In genomic region chr1:40039245-40039756, GRCh38 we compare ENCODE assay signal across 8 cellular contexts. TPM values are rescaled to one million over a fixed set of nuclear protein-coding genes. Genes with fewer than 3 reads are reported as not detected.
A peak's percentile ranks its signal among the peaks of the same experiment; 100 is the strongest.
DNase-seq lines count a peak whose midpoint lies in the region; ATAC-seq and TF ChIP-seq lines count a peak whose summit lies in the region.

No MANE protein-coding gene starts in this region.

- intact Hi-C loops in OCI-LY7 (cut with micrococcal nuclease; ENCODE audit: unreplicated experiment) = loop anchor here (2.0 kb wide), 1 partner anchor 42 kb away; no protein-coding TSS in a partner anchor
- intact Hi-C loops in vagina (cut with DNase I) = no loop called here

- H3K36me3 ChIP-seq in OCI-LY7 (ENCODE audit: insufficient read depth, low read length) (peaks cover 25% of the 10 kb centered on the region), vagina (no peaks in the 10 kb centered on the region)

- POLR2A ChIA-PET in OCI-LY7 (lab: Charles Lee) = interaction anchor here (0.6 to 3.9 kb wide), 8 partner anchors 11 to 1050 kb away, joined by 3 to 54 read pairs (median 4); no protein-coding TSS in a partner anchor

- DNase-seq in GM12865 (ENCODE audit: low read depth) (peak; percentile 77), OCI-LY7 (ENCODE audit: low spot score) (peak; percentile 88), dermis blood vessel endothelial cell (peak; percentile 75), vagina (ENCODE audit: extremely low spot score in 2 of 2) (no peak), epidermal melanocyte (ENCODE audit: insufficient read length, low spot score) (no peak)
- DNase-seq in activated CD8-positive, alpha-beta memory T cell treated with anti-CD3 and anti-CD28 coated beads, Interleukin-2, amount 50 U/mL, for 48 hours = no peak

- TF ChIP-seq CTCF in GM12865 (IDR thresholded peaks at IDR 0.05; ENCODE audit: insufficient read depth, low read depth, low read length, missing control alignments) (no peak), OCI-LY7 (conservative IDR thresholded peaks at IDR 0.05; ENCODE audit: low read length) (peak; percentile 72), vagina (IDR thresholded peaks at IDR 0.05) (no peak)

- H3K4me2 ChIP-seq in OCI-LY7 (ENCODE audit: low read length) = peak overlapping the region; percentile 91

- BruUV-seq in OCI-LY7 (replicated peaks; lab: Mats Ljungman, UMichigan) = no TSS peak

- no peak for TF ChIP-seq POLR2A in vagina (IDR thresholded peaks at IDR 0.05)

- no peaks in the 10 kb centered on the region for H3K9me2 ChIP-seq in OCI-LY7 (ENCODE audit: insufficient read depth, low read length)

- H3K4me1 ChIP-seq in OCI-LY7 (ENCODE audit: insufficient read depth, low read length, poor library complexity, severe bottlenecking) (peaks cover 56% of the 10 kb centered on the region), mononuclear cell (ENCODE audit: insufficient read depth, low read length) (peaks cover 86% of the 10 kb centered on the region), vagina (peaks cover 55% of the 10 kb centered on the region)

- H4K20me1 ChIP-seq in OCI-LY7 (ENCODE audit: insufficient read depth, low read length) = peaks cover 20% of the 10 kb centered on the region; the same call in 1 of the 2 replicates

- CTCF ChIA-PET in OCI-LY7 (lab: Charles Lee; ENCODE audit: unreplicated experiment) = interaction anchor here (1.0 to 2.1 kb wide), 2 partner anchors 21 to 120 kb away, joined by 3 to 5 read pairs; no protein-coding TSS in a partner anchor

- H3K9me3 ChIP-seq in OCI-LY7 (ENCODE audit: low read length) (no peaks in the 10 kb centered on the region), mononuclear cell (ENCODE audit: low read depth, low read length) (no peaks in the 10 kb centered on the region), vagina (no peaks in the 10 kb centered on the region)

- ATAC-seq in HG03060 (IDR thresholded peaks at IDR 0.05; ENCODE audit: low read depth, unreplicated experiment) = peak; percentile 3

- H3K27ac ChIP-seq in OCI-LY7 (ENCODE audit: low read depth, low read length, poor library complexity, severe bottlenecking) (peak overlapping the region; percentile 99), vagina (peak overlapping the region; percentile 96)

- H3K79me2 ChIP-seq in OCI-LY7 (ENCODE audit: insufficient read depth, low read depth, low read length) = peaks cover 36% of the 10 kb centered on the region

- H3K4me3 ChIP-seq in GM12865 (ENCODE audit: low read depth, low read length) (peak overlapping the region; percentile 67), OCI-LY7 (ENCODE audit: low read depth, low read length, poor library complexity, severe bottlenecking) (peak overlapping the region; percentile 96), mononuclear cell (ENCODE audit: low read length) (peak overlapping the region; percentile 99), vagina (peak overlapping the region; percentile 69 to 72)

- H2AFZ ChIP-seq in OCI-LY7 (ENCODE audit: low read length) = peak overlapping the region; percentile 56; the same call in 1 of the 2 replicates

- H3K27me3 ChIP-seq in mononuclear cell (ENCODE audit: insufficient read depth, low read length) (no peaks in the 10 kb centered on the region), vagina (no peaks in the 10 kb centered on the region)

RNA-seq across cellular contexts. Expression of gene CAP1, which starts 1.2 kb away (rescaled TPM):
- 184 and 193 TPM in 2 replicates for total RNA-seq in OCI-LY7 (2014; rRNA removed; shearing (Covaris generic))
- total RNA-seq in OCI-LY7 (2022) (276 and 296 TPM in 2 replicates), dermis blood vessel endothelial cell (430 and 574 TPM in 2 replicates), mononuclear cell (270 TPM), vagina (206 TPM)

RNA-seq across cellular contexts. Expression of gene PPT1, which starts 57.8 kb away (rescaled TPM):
- 49.7 and 55.9 TPM in 2 replicates for total RNA-seq in OCI-LY7 (2014; rRNA removed; shearing (Covaris generic))
- 66.5 and 75.4 TPM in 2 replicates for total RNA-seq in OCI-LY7 (2022)
- 53.3 and 101 TPM in 2 replicates for total RNA-seq in dermis blood vessel endothelial cell
- 182 TPM for total RNA-seq in mononuclear cell
- 58.7 TPM for total RNA-seq in vagina

Comparison
In these comparisons a context has a peak if more than half of its experiments do, and no peak if none do; other contexts are left out.
1. DNase-seq: peak in GM12865 (single experiment), OCI-LY7 (single experiment) and dermis blood vessel endothelial cell (single experiment); none in vagina (0 of 2), epidermal melanocyte (single experiment) and activated CD8-positive, alpha-beta memory T cell treated with anti-CD3 and anti-CD28 coated beads, Interleukin-2, amount 50 U/mL, for 48 hours (single experiment).
2. Peak in every context shown above with its lines, with median percentiles within 50 percentile points of each other: H3K4me3 ChIP-seq.